In the genomic region with DNA sequence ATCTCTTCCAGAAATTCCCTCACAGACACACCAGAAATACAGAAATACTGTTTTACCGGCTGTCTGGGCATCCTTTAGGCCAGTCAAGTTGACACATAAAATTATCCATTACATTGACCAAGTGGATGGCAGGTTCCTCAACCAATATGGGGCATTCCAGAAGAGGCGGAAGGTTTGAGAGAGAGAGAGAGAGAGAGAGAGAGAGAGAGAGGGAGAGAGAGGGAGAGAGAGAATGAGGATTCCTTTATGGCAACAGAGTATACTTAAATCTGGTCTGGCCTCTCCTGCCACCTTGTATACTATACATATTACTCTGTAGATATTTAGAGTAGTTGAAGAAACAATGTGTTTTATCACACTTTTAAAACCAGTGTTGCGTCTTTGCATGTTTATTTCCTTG, we compare ENCODE assay signal across 24 cellular contexts.
"Had no signal": no experiment of that assay in that cellular context is flagged by ENCODE, and none has a peak within 500 bp of the region (broad histone marks: within the 10 kb centered on the region; RNA-seq: fewer than 3 reads in every experiment).

No MANE protein-coding gene starts in this region.

- DNase-seq: activated CD4-positive, alpha-beta T cell treated with anti-CD3 and anti-CD28 coated beads for 4 hours; activated CD8-positive, alpha-beta memory T cell treated with anti-CD3 and anti-CD28 coated beads, Interleukin-2, amount 50 U/mL, for 48 hours; activated CD8-positive, alpha-beta T cell treated with anti-CD3 and anti-CD28 coated beads, Interleukin-2, amount 10 ng/mL, durations not matched to agents 7 days and 5 days; activated effector memory CD4-positive, alpha-beta T cell treated with anti-CD3 and anti-CD28 coated beads, Interleukin-2, amount 50 U/mL, for 16 hours; activated naive CD4-positive, alpha-beta T cell treated with Interleukin-2 at 50 U/mL for 16 hours; activated T-cell treated with anti-CD3 and anti-CD28 coated beads, Interleukin-2, amount 50 U/mL, for 1 hour; amygdala; brain microvascular endothelial cell; KG1; NCI-H1048; NCI-H146; NCI-H187 treated with DMSO at 0.1 percent for 48 hours; NCI-H2081 treated with DMSO at 0.1 percent for 48 hours; NCI-H446; NCI-H524; Peyer's patch; Right ventricle myocardium superior; SJCRH30; T1000; WERI-Rb-1 had no signal

- ATAC-seq: activated CD8-positive, alpha-beta T cell treated with anti-CD3 and anti-CD28 coated beads, Interleukin-2, amount 10 ng/mL, durations not matched to agents 7 days and 5 days had no signal

- H3K4me1 ChIP-seq: Peyer's patch, SJCRH30 had no signal

- H3K9me3 Mint-ChIP-seq: T-helper 1 cell treated with Interleukin-12 subunit alpha and Interleukin-12 subunit beta and Interleukin-4 antibody, amounts not matched to agents 30 μg/mL and 1 μg/mL, for 36 hours had no signal

- H3K4me3 Mint-ChIP-seq: activated CD8-positive, alpha-beta T cell treated with anti-CD3 and anti-CD28 coated beads, Interleukin-2, amount 10 ng/mL, durations not matched to agents 7 days and 5 days; activated naive CD8-positive, alpha-beta T cell; T-helper 1 cell treated with Interleukin-12 subunit alpha and Interleukin-12 subunit beta and Interleukin-4 antibody, amounts not matched to agents 30 μg/mL and 1 μg/mL, for 36 hours had no signal

- H3K27me3 Mint-ChIP-seq: activated naive CD8-positive, alpha-beta T cell had no signal

- H3K27ac ChIP-seq: brain microvascular endothelial cell, cardiac muscle cell, Peyer's patch, RWPE1, SJCRH30, WERI-Rb-1 had no signal

- H3K27me3 ChIP-seq: brain microvascular endothelial cell, cardiac muscle cell, Peyer's patch, SJCRH30 had no signal

- H3K9me3 ChIP-seq: Peyer's patch, SJCRH30 had no signal

- H3K4me3 ChIP-seq: cardiac muscle cell, Peyer's patch, SJCRH30 had no signal

- H3K36me3 ChIP-seq: brain microvascular endothelial cell, cardiac muscle cell, Peyer's patch, SJCRH30, WERI-Rb-1 had no signal

- H3K27ac Mint-ChIP-seq: activated CD8-positive, alpha-beta T cell treated with anti-CD3 and anti-CD28 coated beads, Interleukin-2, amount 10 ng/mL, durations not matched to agents 7 days and 5 days; T-helper 1 cell treated with Interleukin-12 subunit alpha and Interleukin-12 subunit beta and Interleukin-4 antibody, amounts not matched to agents 30 μg/mL and 1 μg/mL, for 36 hours had no signal
